Comparison of ENCODE assay signal across 20 cellular contexts in the genomic region with DNA sequence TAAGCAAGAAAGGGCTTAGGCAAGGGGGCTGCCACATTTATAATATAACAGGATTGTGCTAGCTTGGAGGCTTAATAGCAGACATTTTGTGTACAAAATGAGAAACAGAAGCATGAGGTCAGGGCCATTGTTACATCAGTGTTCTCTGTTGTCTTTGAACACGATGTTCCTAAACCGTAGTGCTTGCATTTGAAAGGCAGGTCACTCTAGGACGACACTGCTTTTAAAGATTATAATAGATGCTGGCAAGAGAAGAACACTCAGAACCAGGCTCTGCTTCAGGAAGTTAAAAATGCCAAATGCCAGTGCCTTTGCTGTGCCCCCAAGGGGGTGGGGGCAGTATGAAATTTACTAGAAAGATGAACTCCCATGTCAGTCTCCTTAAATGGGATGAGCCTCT.
"Had no signal": no experiment of that assay in that cellular context is flagged by ENCODE, and none has a peak within 500 bp of the region (broad histone marks: within the 10 kb centered on the region; RNA-seq: fewer than 3 reads in every experiment).

No MANE protein-coding gene starts in this region.

- H3K4me3 ChIP-seq: gastrocnemius medialis, mucosa of descending colon, neural progenitor cell, right lobe of liver, spleen, vagina had no signal

- ATAC-seq: activated CD8-positive, alpha-beta T cell treated with anti-CD3 and anti-CD28 coated beads for 36 hours; gastrocnemius medialis; left lobe of liver; mucosa of descending colon; naive thymus-derived CD4-positive, alpha-beta T cell; right lobe of liver; stimulated activated naive B cell treated with anti-CD40 and anti-IgM and Interleukin-4, amounts not matched to agents 10 μg/mL and 1 μg/mL and 100 μg/mL, for 72 hours had no signal

- DNase-seq: activated CD4-positive, alpha-beta T cell treated with anti-CD3 and anti-CD28 coated beads, Interleukin-2, amount 10 ng/mL, durations not matched to agents 24 days and 14 days; activated CD8-positive, alpha-beta T cell treated with anti-CD3 and anti-CD28 coated beads for 36 hours; activated effector memory CD4-positive, alpha-beta T cell treated with Interleukin-2 at 50 U/mL for 16 hours; activated naive CD4-positive, alpha-beta T cell treated with anti-CD3 and anti-CD28 coated beads, Interleukin-2, amount 50 U/mL, for 16 hours; activated T-cell treated with anti-CD3 and anti-CD28 coated beads, Interleukin-2, amount 50 U/mL, for 24 hours; aorta; cerebellar nuclear complex; cortex of kidney; erythroblast; gastrocnemius medialis; mucosa of descending colon; naive thymus-derived CD4-positive, alpha-beta T cell; right lobe of liver; spleen; stimulated activated CD4-positive, alpha-beta T cell treated with anti-CD3 and anti-CD28 coated beads, Interleukin-4, amount 100 ng/mL, for 4 hours; stimulated activated naive B cell treated with anti-CD40 and anti-IgM and Interleukin-4, amounts not matched to agents 10 μg/mL and 1 μg/mL and 100 μg/mL, for 72 hours; trophoblast cell had no signal

- H3K4me1 ChIP-seq: gastrocnemius medialis, right lobe of liver, spleen, vagina had no signal

- H3K27me3 ChIP-seq: gastrocnemius medialis, neural progenitor cell, vagina had no signal

- H2AFZ ChIP-seq: neural progenitor cell had no signal

- H3K36me3 ChIP-seq: gastrocnemius medialis, neural progenitor cell, right lobe of liver, spleen, vagina had no signal

- H3K4me2 ChIP-seq: neural progenitor cell had no signal

- H3K9me3 ChIP-seq: gastrocnemius medialis, mucosa of descending colon, right lobe of liver, spleen, vagina had no signal

- H3K27ac ChIP-seq: gastrocnemius medialis, neural progenitor cell, right lobe of liver, spleen, vagina had no signal
